Comparison of ENCODE assay signal across 26 cellular contexts in the genomic region with DNA sequence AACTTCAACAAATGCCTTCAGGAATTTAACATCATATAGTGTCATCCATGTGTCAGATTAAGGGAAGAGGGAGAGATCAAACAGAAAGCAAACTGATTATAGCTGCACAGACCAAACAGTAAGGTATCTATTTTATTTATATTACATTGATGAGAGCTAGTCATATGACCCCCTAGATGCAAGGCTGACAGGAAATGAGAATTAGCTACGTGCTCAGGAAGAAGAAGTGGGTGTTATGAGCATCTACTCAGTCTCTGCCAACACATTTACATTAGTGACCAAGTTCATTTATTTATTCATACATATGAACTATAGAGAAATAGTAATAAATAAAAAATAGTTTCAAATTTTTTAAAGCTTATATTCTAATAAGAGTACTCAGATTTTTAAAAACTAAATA.
"Had no signal": no experiment of that assay in that cellular context is flagged by ENCODE, and none has a peak within 500 bp of the region (broad histone marks: within the 10 kb centered on the region; RNA-seq: fewer than 3 reads in every experiment).

No MANE protein-coding gene starts in this region.

- H3K9me3 Mint-ChIP-seq: activated CD4-positive, alpha-beta memory T cell treated with anti-CD3 and anti-CD28 coated beads for 36 hours; activated CD4-positive, alpha-beta T cell treated with anti-CD3 and anti-CD28 coated beads, Interleukin-2, amount 10 ng/mL, durations not matched to agents 24 days and 14 days; activated naive CD4-positive, alpha-beta T cell treated with anti-CD3 and anti-CD28 coated beads, Interleukin-2, amount 10 ng/mL, durations not matched to agents 7 days and 5 days; endodermal cell had no signal

- H3K4me1 Mint-ChIP-seq: activated CD4-positive, alpha-beta T cell treated with anti-CD3 and anti-CD28 coated beads for 36 hours; activated CD4-positive, alpha-beta T cell treated with anti-CD3 and anti-CD28 coated beads, Interleukin-2, amount 10 ng/mL, durations not matched to agents 24 days and 14 days; activated naive CD4-positive, alpha-beta T cell treated with anti-CD3 and anti-CD28 coated beads, Interleukin-2, amount 10 ng/mL, durations not matched to agents 7 days and 5 days; central memory CD8-positive, alpha-beta T cell had no signal

- H3K36me3 Mint-ChIP-seq: activated CD4-positive, alpha-beta memory T cell treated with anti-CD3 and anti-CD28 coated beads for 36 hours; activated naive CD4-positive, alpha-beta T cell treated with anti-CD3 and anti-CD28 coated beads, Interleukin-2, amount 10 ng/mL, durations not matched to agents 7 days and 5 days; activated naive CD8-positive, alpha-beta T cell had no signal

- DNase-seq: activated CD4-positive, alpha-beta memory T cell treated with anti-CD3 and anti-CD28 coated beads for 36 hours; activated CD4-positive, alpha-beta T cell treated with anti-CD3 and anti-CD28 coated beads for 36 hours; activated CD4-positive, alpha-beta T cell treated with anti-CD3 and anti-CD28 coated beads, Interleukin-2, amount 10 ng/mL, durations not matched to agents 24 days and 14 days; activated CD4-positive, CD25-positive, alpha-beta regulatory T cell; activated CD4-positive, CD25-positive, alpha-beta regulatory T cell treated with anti-CD3 and anti-CD28 coated beads, Interleukin-2, amount 50 U/mL, for 72 hours; activated CD8-positive, alpha-beta memory T cell treated with anti-CD3 and anti-CD28 coated beads, Interleukin-2, amount 50 U/mL, for 48 hours; activated gamma-delta T cell; activated naive CD4-positive, alpha-beta T cell; activated naive CD4-positive, alpha-beta T cell treated with anti-CD3 and anti-CD28 coated beads, Interleukin-2, amount 10 ng/mL, durations not matched to agents 7 days and 5 days; activated T-cell treated with anti-CD3 and anti-CD28 coated beads for 4 hours; activated T-cell treated with anti-CD3 and anti-CD28 coated beads, Interleukin-2, amount 50 U/mL, for 24 hours; activated T-cell treated with anti-CD3 and anti-CD28 coated beads, Interleukin-2, amount 50 U/mL, for 72 hours; amniotic stem cell; anterior cingulate cortex; brain microvascular endothelial cell; dorsolateral prefrontal cortex; effector memory CD4-positive, alpha-beta T cell; endodermal cell; foreskin fibroblast; head of caudate nucleus; hippocampal formation; T1000 had no signal

- H3K4me3 Mint-ChIP-seq: activated CD4-positive, alpha-beta memory T cell treated with anti-CD3 and anti-CD28 coated beads for 36 hours; activated CD4-positive, alpha-beta T cell treated with anti-CD3 and anti-CD28 coated beads for 36 hours; activated CD4-positive, alpha-beta T cell treated with anti-CD3 and anti-CD28 coated beads, Interleukin-2, amount 10 ng/mL, durations not matched to agents 24 days and 14 days; activated naive CD4-positive, alpha-beta T cell treated with anti-CD3 and anti-CD28 coated beads, Interleukin-2, amount 10 ng/mL, durations not matched to agents 7 days and 5 days; activated naive CD8-positive, alpha-beta T cell; activated T-cell treated with anti-CD3 and anti-CD28 coated beads, Interleukin-2, amount 50 U/mL, for 24 hours; activated T-cell treated with anti-CD3 and anti-CD28 coated beads, Interleukin-2, amount 50 U/mL, for 72 hours; central memory CD8-positive, alpha-beta T cell; dendritic cell treated with granulocyte-macrophage colony-stimulating factor and Interleukin-4, amounts not matched to agents 40 ng/mL and 50 ng/mL, for 4 days; endodermal cell had no signal

- H3K27ac Mint-ChIP-seq: activated CD4-positive, alpha-beta memory T cell treated with anti-CD3 and anti-CD28 coated beads for 36 hours; activated CD4-positive, alpha-beta T cell treated with anti-CD3 and anti-CD28 coated beads for 36 hours; activated CD4-positive, alpha-beta T cell treated with anti-CD3 and anti-CD28 coated beads, Interleukin-2, amount 10 ng/mL, durations not matched to agents 24 days and 14 days; activated naive CD4-positive, alpha-beta T cell treated with anti-CD3 and anti-CD28 coated beads, Interleukin-2, amount 10 ng/mL, durations not matched to agents 7 days and 5 days; activated naive CD8-positive, alpha-beta T cell; activated T-cell treated with anti-CD3 and anti-CD28 coated beads, Interleukin-2, amount 50 U/mL, for 24 hours; activated T-cell treated with anti-CD3 and anti-CD28 coated beads, Interleukin-2, amount 50 U/mL, for 72 hours; dendritic cell treated with granulocyte-macrophage colony-stimulating factor and Interleukin-4, amounts not matched to agents 40 ng/mL and 50 ng/mL, for 4 days; endodermal cell had no signal

- ATAC-seq: activated CD4-positive, alpha-beta T cell treated with anti-CD3 and anti-CD28 coated beads for 36 hours; activated T-cell treated with anti-CD3 and anti-CD28 coated beads, Interleukin-2, amount 50 U/mL, for 72 hours; esophagus mucosa had no signal

- H3K27me3 Mint-ChIP-seq: activated CD4-positive, alpha-beta memory T cell treated with anti-CD3 and anti-CD28 coated beads for 36 hours; activated CD4-positive, alpha-beta T cell treated with anti-CD3 and anti-CD28 coated beads for 36 hours; activated CD4-positive, alpha-beta T cell treated with anti-CD3 and anti-CD28 coated beads, Interleukin-2, amount 10 ng/mL, durations not matched to agents 24 days and 14 days; activated naive CD4-positive, alpha-beta T cell treated with anti-CD3 and anti-CD28 coated beads, Interleukin-2, amount 10 ng/mL, durations not matched to agents 7 days and 5 days; activated naive CD8-positive, alpha-beta T cell; activated T-cell treated with anti-CD3 and anti-CD28 coated beads, Interleukin-2, amount 50 U/mL, for 24 hours; central memory CD8-positive, alpha-beta T cell; dendritic cell treated with granulocyte-macrophage colony-stimulating factor and Interleukin-4, amounts not matched to agents 40 ng/mL and 50 ng/mL, for 4 days had no signal
